In genomic region chr4:30717208-30718020, GRCh38 we compare ENCODE assay signal across 1 cellular context.
TF ChIP-seq lines count a peak whose summit lies in the region.

No MANE protein-coding gene starts in this region.

TF ChIP-seq in neural cell, 6 proteins besides CTCF, POLR2A, EP300 and RAD21 (continued from another document):
- TF ChIP-seq REST (IDR thresholded peaks at IDR 0.05; ENCODE audit: borderline replicate concordance) (peak; percentile 67), TAF1 (IDR thresholded peaks at IDR 0.05; ENCODE audit: low read depth) (no peak), EZH2 (IDR thresholded peaks at IDR 0.05; ENCODE audit: borderline replicate concordance, insufficient read depth, low read length, poor library complexity, severe bottlenecking) (no peak)
TF ChIP-seq in neural cell: peak in this region for 3.
